9 cellular contexts compared by ENCODE assay signal in genomic region chr15:35293353-35294130, GRCh38.
DNase-seq lines count a peak whose midpoint lies in the region; ATAC-seq and TF ChIP-seq lines count a peak whose summit lies in the region.
"Had no signal": no experiment of that assay in that cellular context is flagged by ENCODE, and none has a peak within 500 bp of the region (broad histone marks: within the 10 kb centered on the region; RNA-seq: fewer than 3 reads in every experiment).

No MANE protein-coding gene starts in this region.

- no peaks in the 10 kb centered on the region for H3K27me3 ChIP-seq in GM23248 (replicated peaks; ENCODE audit: insufficient read depth)
- H3K27me3 ChIP-seq in PC-3 (ENCODE audit: low read length): no peaks in the 10 kb centered on the region
- no peaks in the 10 kb centered on the region for H3K27me3 ChIP-seq in fibroblast of lung (ENCODE audit: control insufficient read depth, insufficient read depth, low read length)

- H3K36me3 ChIP-seq in GM23248 (ENCODE audit: low read depth) (no peaks in the 10 kb centered on the region), PC-3 (ENCODE audit: low read depth, low read length) (no peaks in the 10 kb centered on the region), fibroblast of lung (ENCODE audit: control insufficient read depth, insufficient read depth, low read length) (no peaks in the 10 kb centered on the region)

- H3K4me2 ChIP-seq in GM23248 (ENCODE audit: unreplicated experiment) (peak overlapping the region; percentile 1), PC-3 (ENCODE audit: low read length) (peak overlapping the region; percentile 46), fibroblast of lung (ENCODE audit: extremely low read depth, insufficient read depth, low read length) (no peak overlapping the region)

- H4K20me1 ChIP-seq in GM23248 (ENCODE audit: insufficient read depth): no peaks in the 10 kb centered on the region
- H4K20me1 ChIP-seq in PC-3 (ENCODE audit: low read length): no peaks in the 10 kb centered on the region
- no peaks in the 10 kb centered on the region for H4K20me1 ChIP-seq in fibroblast of lung (ENCODE audit: control insufficient read depth, extremely low read depth, insufficient read depth, low read length)

- TF ChIP-seq CTCF in PC-3 (conservative IDR thresholded peaks at IDR 0.05; ENCODE audit: low read depth, low read length): peak; percentile 59
- peak; percentile 17 to 39 for TF ChIP-seq CTCF in fibroblast of lung (conservative IDR thresholded peaks at IDR 0.05 in 1 of 2, IDR thresholded peaks at IDR 0.05 in 1 of 2; ENCODE audit: low read depth in 1 of 2, low read length in 2 of 2)

- H2AFZ ChIP-seq in GM23248 (no peak overlapping the region), PC-3 (ENCODE audit: low read length) (no peak overlapping the region), fibroblast of lung (ENCODE audit: low read length) (no peak overlapping the region)

- H3K4me3 ChIP-seq in GM23248: no peak overlapping the region
- no peak overlapping the region for H3K4me3 ChIP-seq in PC-3 (ENCODE audit: low read length)
- H3K4me3 ChIP-seq in fibroblast of lung (replicated peaks in 1 of 4; ENCODE audit: control extremely low read depth in 1 of 4, insufficient read depth in 1 of 4, low read depth in 3 of 4, low read length in 4 of 4): no peak overlapping the region

- H3F3A ChIP-seq in GM23248 (ENCODE audit: insufficient read depth) (peaks cover 15% of the 10 kb centered on the region), PC-3 (ENCODE audit: low read length, unreplicated experiment) (peaks cover 6% of the 10 kb centered on the region)

- H3K9me3 ChIP-seq in GM23248 (ENCODE audit: low read depth): no peaks in the 10 kb centered on the region
- no peaks in the 10 kb centered on the region for H3K9me3 ChIP-seq in PC-3 (ENCODE audit: low read length)
- H3K9me3 ChIP-seq in fibroblast of lung (ENCODE audit: control insufficient read depth, insufficient read depth, low read depth, low read length): no peaks in the 10 kb centered on the region

- intact Hi-C loops in PC-3 (cut with micrococcal nuclease): loop anchor here (1.0 kb wide), 1 partner anchor 151 kb away; no protein-coding TSS in a partner anchor
- intact Hi-C loops in posterior vena cava (cut with DNase I): no loop called here

- no TSS peak for BruUV-seq in PC-3 (replicated peaks; lab: Mats Ljungman, UMichigan)

- in situ Hi-C loops in GM23248 (cut with MboI): loop anchor here (10.0 to 25.0 kb wide), 3 partner anchors 151 to 1819 kb away; partner anchors contain the start of gene MEIS2

- peak; percentile 95 for ATAC-seq in PC-3

- H3K27ac ChIP-seq in GM23248 (no peak overlapping the region), PC-3 (ENCODE audit: low read length) (peak overlapping the region; percentile 10; the same call in 1 of the 2 replicates), fibroblast of lung (ENCODE audit: insufficient read depth, low read length) (no peak overlapping the region)

- H3K4me1 ChIP-seq in GM23248 (ENCODE audit: insufficient read depth): peaks cover 14% of the 10 kb centered on the region
- H3K4me1 ChIP-seq in PC-3 (ENCODE audit: insufficient read depth, low read length): peaks cover 20% of the 10 kb centered on the region
- peaks cover 7% of the 10 kb centered on the region for H3K4me1 ChIP-seq in fibroblast of lung (ENCODE audit: control insufficient read depth, extremely low read depth, insufficient read depth, low read length)

- CTCF ChIA-PET in PC-3 (lab: Charles Lee): interaction anchor here (0.6 to 2.1 kb wide), 2 partner anchors 126 to 151 kb away, joined by 7 to 11 read pairs; no protein-coding TSS in a partner anchor

- DNase-seq in GM23248: peak; percentile 82
- DNase-seq in PC-3: peak; percentile 89
- peak; percentile 70 to 95 for DNase-seq in fibroblast of lung (ENCODE audit: low read depth in 2 of 2)
- peak; percentile 89 for DNase-seq in renal cortical epithelial cell (ENCODE audit: low read depth)
- no peak for DNase-seq in posterior vena cava (ENCODE audit: low spot score)
- no peak for DNase-seq in NCI-H2029 (lab: John Stamatoyannopoulos, UW)
- DNase-seq in NCI-H2227 (lab: John Stamatoyannopoulos, UW; ENCODE audit: unreplicated experiment): no peak
- no peak for DNase-seq in cerebellum (ENCODE audit: low spot score)
- DNase-seq: SHP77 had no signal

- H3K9ac ChIP-seq in GM23248: no peak overlapping the region
- no peak overlapping the region for H3K9ac ChIP-seq in PC-3 (ENCODE audit: low read length)
- no peak overlapping the region for H3K9ac ChIP-seq in fibroblast of lung (ENCODE audit: insufficient read depth, low read length)

- 53 to 60% methylated on average over 4 of the region's 4 CpGs for WGBS in GM23248 (ENCODE audit: low coverage in 1 of 2, low lambda C conversion rate in 2 of 2, missing lambda C conversion rate in 2 of 2), 2 experiments

- POLR2A ChIA-PET in PC-3 (lab: Charles Lee; ENCODE audit: unreplicated experiment): no interaction called here

- H3K9me2 ChIP-seq in GM23248 (ENCODE audit: insufficient read depth): no peaks in the 10 kb centered on the region
- H3K9me2 ChIP-seq in PC-3 (replicated peaks; ENCODE audit: low read length): no peaks in the 10 kb centered on the region

- H3K79me2 ChIP-seq in GM23248 (ENCODE audit: insufficient read depth) (no peaks in the 10 kb centered on the region), PC-3 (ENCODE audit: low read length) (no peaks in the 10 kb centered on the region), fibroblast of lung (ENCODE audit: control insufficient read depth, insufficient read depth, low read length) (no peaks in the 10 kb centered on the region)

Comparison
In these comparisons a context has a peak if more than half of its experiments do, and no peak if none do; other contexts are left out.
1. DNase-seq: peak in GM23248 (single experiment), PC-3 (single experiment), fibroblast of lung (2 of 2) and renal cortical epithelial cell (single experiment); none in posterior vena cava (single experiment), NCI-H2029 (single experiment), NCI-H2227 (single experiment) and cerebellum (single experiment).